Comparison of ENCODE assay signal across 29 cellular contexts in the genomic region with DNA sequence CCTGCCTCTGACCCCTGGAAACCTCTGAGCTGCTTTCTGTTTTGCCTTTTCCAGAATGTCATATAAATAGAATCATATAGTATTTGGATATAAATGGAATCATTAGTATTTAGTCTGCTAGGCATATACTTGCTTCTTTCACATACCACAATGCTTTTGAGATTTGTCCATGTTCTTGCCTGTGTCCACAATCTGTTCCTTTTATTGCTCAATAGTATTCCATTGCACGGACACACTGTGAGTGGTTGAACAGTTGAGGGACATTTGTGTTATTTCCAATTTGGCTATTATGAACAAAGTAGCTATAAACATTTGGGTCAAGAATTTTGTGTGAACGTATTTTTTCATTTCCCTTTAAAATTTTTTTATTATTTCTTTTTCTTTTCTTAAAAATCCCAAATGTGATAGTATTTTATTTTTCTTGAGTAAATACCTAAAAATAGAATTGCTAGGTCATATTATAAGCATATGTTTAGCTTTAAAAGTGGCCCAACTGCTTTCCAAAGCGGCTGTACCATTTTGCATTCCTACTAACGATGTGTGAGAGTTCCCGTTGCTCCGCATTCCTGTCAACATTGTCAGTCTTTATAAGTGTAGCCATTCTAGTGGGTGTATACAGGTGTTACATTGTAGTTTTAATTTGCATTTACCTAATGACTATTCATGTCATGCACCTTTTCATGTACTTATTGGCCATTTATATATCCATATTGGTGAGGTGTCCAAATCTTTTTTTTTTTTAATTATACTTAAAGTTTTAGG. TPM values are rescaled to one million over a fixed set of nuclear protein-coding genes. Genes with fewer than 3 reads are reported as not detected.
"Had no signal": no experiment of that assay in that cellular context is flagged by ENCODE, and none has a peak within 500 bp of the region (broad histone marks: within the 10 kb centered on the region; RNA-seq: fewer than 3 reads in every experiment).

No MANE protein-coding gene starts in this region.

- FAIRE-seq: pancreas had no signal

- H3K36me3 ChIP-seq: left ventricle myocardium inferior, pancreas, prostate gland, sigmoid colon, stomach, thyroid gland, transverse colon, uterus had no signal

- H3K4me1 ChIP-seq: left ventricle myocardium inferior, pancreas, prostate gland, sigmoid colon, testis, thyroid gland, transverse colon, uterus had no signal

- H3K9me3 ChIP-seq: left ventricle myocardium inferior, pancreas, prostate gland, sigmoid colon, stomach, testis, thyroid gland, transverse colon, uterus had no signal

- H3K27ac ChIP-seq: left ventricle myocardium inferior, pancreas, prostate gland, sigmoid colon, stomach, testis, thyroid gland, transverse colon, uterus had no signal

- H3K27me3 ChIP-seq: pancreas, stomach, testis, thyroid gland, transverse colon, uterus had no signal

- ATAC-seq: naive thymus-derived CD8-positive, alpha-beta T cell; pancreas; right cardiac atrium; stimulated activated naive B cell treated with anti-CD40 and anti-IgM and Interleukin-4, amounts not matched to agents 10 μg/mL and 1 μg/mL and 100 μg/mL, for 72 hours; stimulated activated naive CD8-positive, alpha-beta T cell treated with anti-CD3 and anti-CD28 coated beads, Interleukin-15, Interleukin-2, amounts not matched to agents 100 U/mL and 50 U/mL, for 24 hours had no signal

- H3K4me3 ChIP-seq: left ventricle myocardium inferior, lung, pancreas, prostate gland, sigmoid colon, stomach, testis, thyroid gland, transverse colon, uterus had no signal

- DNase-seq: islet precursor cell; left ventricle myocardium inferior; midbrain; naive thymus-derived CD8-positive, alpha-beta T cell; nucleus accumbens; pancreas; posterior cingulate gyrus; retina; right cardiac atrium; sigmoid colon; stimulated activated CD4-positive, alpha-beta T cell treated with anti-CD3 and anti-CD28 coated beads, Interleukin-12 subunit alpha, Interleukin-12 subunit beta, amount 100 ng/mL, for 4 hours; stimulated activated CD4-positive, alpha-beta T cell treated with anti-CD3 and anti-CD28 coated beads, Interleukin-15, amount 100 ng/mL, for 24 hours; stimulated activated CD4-positive, alpha-beta T cell treated with anti-CD3 and anti-CD28 coated beads, Interleukin-2, amount 100 ng/mL, for 24 hours; stimulated activated CD4-positive, alpha-beta T cell treated with anti-CD3 and anti-CD28 coated beads, Interleukin-4, amount 100 ng/mL, for 1 hour; stimulated activated naive B cell treated with anti-CD40 and anti-IgM and Interleukin-4, amounts not matched to agents 10 μg/mL and 1 μg/mL and 100 μg/mL, for 72 hours; stimulated activated naive CD8-positive, alpha-beta T cell treated with anti-CD3 and anti-CD28 coated beads, Interleukin-15, Interleukin-2, amounts not matched to agents 100 U/mL and 50 U/mL, for 24 hours; stomach; testis; thyroid gland; transverse colon; uterus had no signal

RNA-seq across cellular contexts. Expression of a gene that starts 26.7 kb away (rescaled TPM):
- total RNA-seq: kidney epithelial cell; lung; mesenteric fat pad; mucosa of gallbladder; naive thymus-derived CD8-positive, alpha-beta T cell; neural crest cell; osteoblast; pancreas; prostate gland; sigmoid colon; stomach; thyroid gland; transverse colon; ureter; uterus had no signal
- polyA plus RNA-seq: lung; naive thymus-derived CD8-positive, alpha-beta T cell; sigmoid colon; stomach had no signal
